In the genomic region with DNA sequence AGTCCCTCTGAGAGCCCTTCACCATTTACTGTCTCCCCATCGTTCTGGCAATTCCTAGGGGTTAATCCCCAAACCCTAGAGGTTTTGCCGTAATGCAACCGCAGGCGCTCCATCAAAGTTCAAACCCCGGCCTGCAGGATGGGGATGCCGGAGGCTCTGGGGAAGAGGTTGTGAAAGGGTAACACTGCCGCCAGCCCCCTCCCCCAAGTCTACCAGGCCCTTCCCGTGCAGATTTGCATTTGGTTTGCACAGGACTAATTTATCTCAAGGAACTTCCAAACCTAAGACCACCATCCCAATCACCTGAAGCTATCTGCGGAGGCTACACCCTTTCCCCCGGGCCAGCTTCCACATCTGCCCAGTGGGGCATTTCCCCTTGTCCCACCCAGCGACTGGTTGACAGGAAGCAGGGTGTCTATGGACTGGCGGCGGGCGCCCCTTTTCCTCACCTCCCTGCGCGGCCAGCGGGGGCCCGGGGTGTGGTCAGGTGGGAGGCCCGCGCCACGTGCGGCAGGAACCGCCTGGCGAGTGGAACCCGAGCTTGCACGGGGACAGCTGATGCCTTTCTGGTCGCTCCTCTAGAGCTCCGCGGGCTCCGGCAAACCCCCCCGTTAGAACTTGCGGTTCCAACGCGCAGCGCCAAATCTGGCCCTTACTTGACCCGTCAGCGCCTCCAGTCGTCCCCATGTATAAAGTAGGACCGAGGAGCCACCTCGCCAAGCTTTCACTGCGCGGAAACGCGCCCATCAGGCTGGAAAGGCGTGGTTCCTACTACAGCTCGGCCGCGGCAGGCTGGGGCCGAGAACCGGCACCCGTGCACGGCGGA, we compare ENCODE assay signal across 8 cellular contexts. TPM values are rescaled to one million over a fixed set of nuclear protein-coding genes. Genes with fewer than 3 reads are reported as not detected.
DNase-seq lines count a peak whose midpoint lies in the region; ATAC-seq and TF ChIP-seq lines count a peak whose summit lies in the region.

No MANE protein-coding gene starts in this region.

- H3K27me3 Mint-ChIP-seq in T-helper 17 cell, result peaks cover 11% of the 10 kb centered on the region
- H3K27me3 Mint-ChIP-seq in glutamatergic neuron (ENCODE audit: unreplicated experiment), result peaks cover 11% of the 10 kb centered on the region

- peak overlapping the region in 5 of 7 experiments; percentile 3 to 20 (median 16) for H3K4me3 ChIP-seq in skin epidermis

- H3K4me3 Mint-ChIP-seq in T-helper 17 cell (peak overlapping the region; percentile 52), glutamatergic neuron (ENCODE audit: unreplicated experiment) (peak overlapping the region; percentile 46)

- H3K36me3 Mint-ChIP-seq in T-helper 17 cell (ENCODE audit: low read depth), result peaks cover 4% of the 10 kb centered on the region
- no peaks in the 10 kb centered on the region for H3K36me3 Mint-ChIP-seq in glutamatergic neuron (ENCODE audit: unreplicated experiment)

- ATAC-seq in T-helper 17 cell, result peak; percentile 62

- H3K9me3 Mint-ChIP-seq in glutamatergic neuron (ENCODE audit: unreplicated experiment), result peaks cover 7% of the 10 kb centered on the region

- no peak overlapping the region for H3K27ac Mint-ChIP-seq in T-helper 17 cell
- no peak overlapping the region for H3K27ac Mint-ChIP-seq in glutamatergic neuron (ENCODE audit: unreplicated experiment)

- DNase-seq in NCI-H1105 treated with DMSO at 0.1 percent for 48 hours (lab: John Stamatoyannopoulos, UW), result peak; percentile 15
- DNase-seq in NCI-H1105 (lab: John Stamatoyannopoulos, UW), result no peak
- DNase-seq in T-helper 17 cell, result no peak
- DNase-seq in glutamatergic neuron, result peak; percentile 57
- no peak for DNase-seq in NAMALWA (ENCODE audit: low spot score)
- no peak for DNase-seq in GF-D8 (lab: John Stamatoyannopoulos, UW)
- no peak for DNase-seq in NCI-H2107 (lab: John Stamatoyannopoulos, UW)

- H3K27ac ChIP-seq in skin epidermis, result no peak overlapping the region

- H3K4me1 Mint-ChIP-seq in T-helper 17 cell (peaks cover 3% of the 10 kb centered on the region), glutamatergic neuron (ENCODE audit: low read depth, unreplicated experiment) (peaks cover 2% of the 10 kb centered on the region)

- no peaks in the 10 kb centered on the region for H3K9me3 ChIP-seq in T-helper 17 cell (ENCODE audit: control insufficient read depth, low read length, poor library complexity, severe bottlenecking)

- no peak for TF ChIP-seq CTCF in glutamatergic neuron (IDR thresholded peaks at IDR 0.05; ENCODE audit: partially characterized antibody, unreplicated experiment)

RNA-seq across cellular contexts. Expression of gene SLC4A11, which starts 9.4 kb away (rescaled TPM):
- total RNA-seq in T-helper 17 cell, result 1 to 10 TPM in 1 of 2 donors, under 1 TPM in 1; 0.37 to 1.3 TPM
- total RNA-seq in glutamatergic neuron (ENCODE audit: unreplicated experiment), result 27.2 TPM

RNA-seq across cellular contexts. Expression of gene ITPA, which starts 39.1 kb away (rescaled TPM):
- total RNA-seq in T-helper 17 cell (10 to 100 TPM; 39.5 to 41.4 TPM), glutamatergic neuron (ENCODE audit: unreplicated experiment) (72.1 TPM)

RNA-seq across cellular contexts. Expression of gene DDRGK1, which starts 43.9 kb away (rescaled TPM):
- total RNA-seq in T-helper 17 cell, result 10 to 100 TPM; 43.7 to 45.6 TPM
- total RNA-seq in glutamatergic neuron (ENCODE audit: unreplicated experiment), result 59.3 TPM

Comparison
In these comparisons a context has a peak if more than half of its experiments do, and no peak if none do; other contexts are left out.
1. DNase-seq: peak in NCI-H1105 treated with DMSO at 0.1 percent for 48 hours (single experiment) and glutamatergic neuron (single experiment); none in NCI-H1105 (single experiment), T-helper 17 cell (0 of 3), NAMALWA (single experiment), GF-D8 (single experiment) and NCI-H2107 (single experiment).
2. RNA of gene SLC4A11, which starts 9.4 kb away (total RNA-seq): 27.2 TPM in glutamatergic neuron (single experiment); 0.37 to 1.3 TPM in T-helper 17 cell; every median in the first group is over 10 times any median in the second.